32 cellular contexts compared by ENCODE assay signal in genomic region chr15:71010439-71010838, GRCh38.
"Had no signal": no experiment of that assay in that cellular context is flagged by ENCODE, and none has a peak within 500 bp of the region (broad histone marks: within the 10 kb centered on the region; RNA-seq: fewer than 3 reads in every experiment).

No MANE protein-coding gene starts in this region.

- H3K36me3 ChIP-seq: ascending aorta, cardiac muscle cell, MG63, SJCRH30, WERI-Rb-1 had no signal

- ATAC-seq: activated CD8-positive, alpha-beta memory T cell treated with anti-CD3 and anti-CD28 coated beads, Interleukin-2, amount 10 ng/mL, durations not matched to agents 7 days and 5 days; activated T-cell treated with anti-CD3 and anti-CD28 coated beads, Interleukin-2, amount 50 U/mL, for 72 hours; activated T-helper 17 cell treated with anti-CD3 and anti-CD28 coated beads, Interleukin-2, amount 50 U/mL, for 72 hours had no signal

- H3K27me3 ChIP-seq: ascending aorta, cardiac muscle cell, MG63, SJCRH30 had no signal

- H3K4me1 ChIP-seq: ascending aorta, SJCRH30 had no signal

- H3K9me3 ChIP-seq: ascending aorta, MG63, SJCRH30 had no signal

- H3K4me3 ChIP-seq: ascending aorta, cardiac muscle cell, MG63, SJCRH30, SK-N-MC had no signal

- H3K27ac ChIP-seq: ascending aorta, cardiac muscle cell, SJCRH30, SK-N-MC, WERI-Rb-1 had no signal

- DNase-seq: activated CD4-positive, alpha-beta memory T cell treated with anti-CD3 and anti-CD28 coated beads, Interleukin-2, amount 10 ng/mL, durations not matched to agents 7 days and 5 days; activated CD4-positive, alpha-beta T cell treated with anti-CD3 and anti-CD28 coated beads for 1 hour; activated CD4-positive, alpha-beta T cell treated with anti-CD3 and anti-CD28 coated beads for 48 hours; activated CD4-positive, CD25-positive, alpha-beta regulatory T cell; activated CD8-positive, alpha-beta memory T cell treated with anti-CD3 and anti-CD28 coated beads for 24 hours; activated CD8-positive, alpha-beta memory T cell treated with anti-CD3 and anti-CD28 coated beads, Interleukin-2, amount 10 ng/mL, durations not matched to agents 7 days and 5 days; activated effector memory CD4-positive, alpha-beta T cell treated with anti-CD3 and anti-CD28 coated beads, Interleukin-2, amount 50 U/mL, for 16 hours; activated naive CD4-positive, alpha-beta T cell treated with Interleukin-2 at 50 U/mL for 16 hours; activated naive CD8-positive, alpha-beta T cell treated with anti-CD3 and anti-CD28 coated beads, Interleukin-2, amount 10 ng/mL, durations not matched to agents 7 days and 5 days; activated T-cell treated with anti-CD3 and anti-CD28 coated beads, Interleukin-2, amount 50 U/mL, for 1 hour; activated T-cell treated with anti-CD3 and anti-CD28 coated beads, Interleukin-2, amount 50 U/mL, for 72 hours; amygdala; Karpas-422; KBM-7; MG63; NCI-H1048; NCI-H1105 treated with DMSO at 0.1 percent for 48 hours; NCI-H1436; NCI-H1694; NCI-H1930; NCI-H2081 treated with DMSO at 0.1 percent for 48 hours; NCI-H345; NCI-H524 treated with DMSO at 0.1 percent for 48 hours; OCI-M1; SHP77; SJCRH30; T1000; WERI-Rb-1 had no signal
